ENCODE assay signal across 26 cellular contexts in genomic region chr5:56301041-56301440, GRCh38.
DNase-seq lines count a peak whose midpoint lies in the region; FAIRE-seq and TF ChIP-seq lines count a peak whose summit lies in the region.
"Had no signal": no experiment of that assay in that cellular context is flagged by ENCODE, and none has a peak within 500 bp of the region (broad histone marks: within the 10 kb centered on the region; RNA-seq: fewer than 3 reads in every experiment).

No MANE protein-coding gene starts in this region.

- H3K9ac ChIP-seq in mesendoderm (ENCODE audit: low read length) = no peak overlapping the region
- H3K9ac ChIP-seq: parathyroid adenoma had no signal

- H3K56ac ChIP-seq in mesendoderm (ENCODE audit: low read length) = no peak overlapping the region

- H3K4me1 ChIP-seq in mesendoderm (ENCODE audit: control insufficient read depth, low read depth, low read length) (no peaks in the 10 kb centered on the region), hepatocyte (ENCODE audit: insufficient read depth) (peaks cover 5% of the 10 kb centered on the region)
- H3K4me1 ChIP-seq in CD4-positive, alpha-beta memory T cell (ENCODE audit: insufficient read depth, low read length) = no peaks in the 10 kb centered on the region
- H3K4me1 ChIP-seq: colonic mucosa, parathyroid adenoma had no signal

- CTCF ChIA-PET in CD4-positive, alpha-beta memory T cell (lab: Charles Lee; ENCODE audit: partially characterized antibody) = no interaction called here
- CTCF ChIA-PET in HEK293T (lab: Yijun Ruan, JAX) = no interaction called here

- H3K36me3 Mint-ChIP-seq in CD4-positive, alpha-beta memory T cell = peaks cover 2 to 5% of the 10 kb centered on the region in 2 donors
- H3K36me3 Mint-ChIP-seq: brain had no signal

- no peak overlapping the region for H2BK5ac ChIP-seq in mesendoderm (ENCODE audit: low read length)

- peaks cover 0 to 1% (median 0%) of the 10 kb centered on the region in 4 donors for H3K4me1 Mint-ChIP-seq in CD4-positive, alpha-beta memory T cell
- H3K4me1 Mint-ChIP-seq: brain; endodermal cell; stimulated activated naive B cell treated with anti-CD40 and anti-IgM and Interleukin-4, amounts not matched to agents 10 μg/mL and 1 μg/mL and 100 μg/mL, for 72 hours had no signal

- no peak overlapping the region for H3K23ac ChIP-seq in mesendoderm (ENCODE audit: low read length)

- no peak overlapping the region for H2BK120ac ChIP-seq in mesendoderm (ENCODE audit: low read depth, low read length)

- H3K27ac ChIP-seq in mesendoderm (ENCODE audit: low read depth, low read length) (no peak overlapping the region), hepatocyte (no peak overlapping the region)
- no peak overlapping the region for H3K27ac ChIP-seq in CD4-positive, alpha-beta memory T cell (ENCODE audit: low read depth, low read length)
- H3K27ac ChIP-seq: colonic mucosa, parathyroid adenoma, SK-N-MC, testis, WERI-Rb-1 had no signal

- H2AFZ ChIP-seq in hepatocyte = no peak overlapping the region
- H2AFZ ChIP-seq: parathyroid adenoma had no signal

- peaks cover 0 to 10% (median 4%) of the 10 kb centered on the region in 8 donors for H3K9me3 Mint-ChIP-seq in CD4-positive, alpha-beta memory T cell

- H3K4ac ChIP-seq in mesendoderm (ENCODE audit: low read depth, low read length) = no peak overlapping the region

- FAIRE-seq in GM19239 (lab: Jason Lieb, UNC) = peak; percentile 37
- FAIRE-seq: frontal cortex, GM12878, H1 had no signal

- POLR2A ChIA-PET in CD4-positive, alpha-beta memory T cell (lab: Charles Lee; ENCODE audit: partially characterized antibody) = interaction anchor here (1.2 kb wide), 1 partner anchor 10 kb away, joined by 3 read pairs; no protein-coding TSS in a partner anchor
- POLR2A ChIA-PET in HEK293T (lab: Yijun Ruan, JAX) = no interaction called here

- DNase-seq in GM19239 (ENCODE audit: insufficient read length, low spot score) (no peak), NCI-H226 (peak; percentile 73), epithelial cell of esophagus (ENCODE audit: low read depth) (peak; percentile 97), mesendoderm (peak; percentile 19), hepatocyte (ENCODE audit: low spot score) (no peak), SHP77 treated with DMSO at 0.1 percent for 48 hours (lab: John Stamatoyannopoulos, UW) (no peak), HEK293T (ENCODE audit: extremely low spot score) (no peak)
- no peak for DNase-seq in CD4-positive, alpha-beta memory T cell
- DNase-seq: activated CD8-positive, alpha-beta memory T cell treated with anti-CD3 and anti-CD28 coated beads, Interleukin-2, amount 50 U/mL, for 48 hours; colonic mucosa; DMS 273 treated with DMSO at 0.1 percent for 48 hours; endodermal cell; MV-4-11; naive thymus-derived CD4-positive, alpha-beta T cell; NCI-H187; NCI-H82; stimulated activated CD4-positive, alpha-beta T cell treated with anti-CD3 and anti-CD28 coated beads, Interleukin-1b, Interleukin-23, amount 100 ng/mL, for 48 hours; stimulated activated naive B cell treated with anti-CD40 and anti-IgM and Interleukin-4, amounts not matched to agents 10 μg/mL and 1 μg/mL and 100 μg/mL, for 72 hours; testis; WERI-Rb-1 had no signal

- H3K4me2 ChIP-seq in mesendoderm (ENCODE audit: low read length) (no peak overlapping the region), hepatocyte (no peak overlapping the region)

- H3K18ac ChIP-seq in mesendoderm (ENCODE audit: low read length) = no peak overlapping the region

- no peak overlapping the region for H4K5ac ChIP-seq in mesendoderm (ENCODE audit: low read length)

- no peaks in the 10 kb centered on the region for H3K36me3 ChIP-seq in mesendoderm (ENCODE audit: control insufficient read depth, insufficient read depth, low read length)
- H3K36me3 ChIP-seq in hepatocyte (replicated peaks; ENCODE audit: insufficient read depth, low read depth) = no peaks in the 10 kb centered on the region
- no peaks in the 10 kb centered on the region for H3K36me3 ChIP-seq in CD4-positive, alpha-beta memory T cell (ENCODE audit: insufficient read depth, low read length)
- H3K36me3 ChIP-seq: colonic mucosa, WERI-Rb-1 had no signal

- H3K27me3 Mint-ChIP-seq in CD4-positive, alpha-beta memory T cell = no peaks in the 10 kb centered on the region
- H3K27me3 Mint-ChIP-seq: naive thymus-derived CD4-positive, alpha-beta T cell; stimulated activated naive B cell treated with anti-CD40 and anti-IgM and Interleukin-4, amounts not matched to agents 10 μg/mL and 1 μg/mL and 100 μg/mL, for 72 hours had no signal

- intact Hi-C loops in CD4-positive, alpha-beta memory T cell (cut with micrococcal nuclease) = no loop called here

- WGBS in mesendoderm (ENCODE audit: extremely low coverage, insufficient coverage, low lambda C conversion rate) = no CpG with 5 or more reads among the region's 1 CpG
- WGBS in hepatocyte (ENCODE audit: low lambda C conversion rate, missing lambda C conversion rate) = 93% methylated on average over 1 of the region's 1 CpG

- H3K9me2 ChIP-seq in hepatocyte (replicated peaks; ENCODE audit: insufficient read depth) = no peaks in the 10 kb centered on the region

- no peak for TF ChIP-seq CTCF in epithelial cell of esophagus (IDR thresholded peaks at IDR 0.05; ENCODE audit: insufficient read depth, low read depth, low read length, missing control alignments)
- no peak for TF ChIP-seq CTCF in hepatocyte (IDR thresholded peaks at IDR 0.05; ENCODE audit: poor library complexity)

- no peaks in the 10 kb centered on the region for H3K79me1 ChIP-seq in mesendoderm (ENCODE audit: low read length)

- no peak overlapping the region for H2BK15ac ChIP-seq in mesendoderm (replicated peaks; ENCODE audit: low read depth)

- no peak overlapping the region for H4K8ac ChIP-seq in mesendoderm (ENCODE audit: low read depth, low read length)

- H3K27me3 ChIP-seq in mesendoderm (ENCODE audit: insufficient read depth, low read length, poor library complexity) = no peaks in the 10 kb centered on the region
- no peaks in the 10 kb centered on the region for H3K27me3 ChIP-seq in hepatocyte
- H3K27me3 ChIP-seq in CD4-positive, alpha-beta memory T cell (ENCODE audit: insufficient read depth, low read length) = no peaks in the 10 kb centered on the region
- H3K27me3 ChIP-seq: colonic mucosa, testis had no signal

- H3K79me2 ChIP-seq in mesendoderm (ENCODE audit: control insufficient read depth, insufficient read depth, low read length) = no peaks in the 10 kb centered on the region
- no peaks in the 10 kb centered on the region for H3K79me2 ChIP-seq in hepatocyte
- H3K79me2 ChIP-seq: parathyroid adenoma had no signal

- H3K4me3 Mint-ChIP-seq in CD4-positive, alpha-beta memory T cell = no peak overlapping the region
- H3K4me3 Mint-ChIP-seq: brain; endodermal cell; naive thymus-derived CD4-positive, alpha-beta T cell; stimulated activated naive B cell treated with anti-CD40 and anti-IgM and Interleukin-4, amounts not matched to agents 10 μg/mL and 1 μg/mL and 100 μg/mL, for 72 hours had no signal

- H3K27ac Mint-ChIP-seq in CD4-positive, alpha-beta memory T cell = no peak overlapping the region
- H3K27ac Mint-ChIP-seq: brain; endodermal cell; naive thymus-derived CD4-positive, alpha-beta T cell; stimulated activated naive B cell treated with anti-CD40 and anti-IgM and Interleukin-4, amounts not matched to agents 10 μg/mL and 1 μg/mL and 100 μg/mL, for 72 hours had no signal

- no peaks in the 10 kb centered on the region for H3K9me3 ChIP-seq in hepatocyte (ENCODE audit: low read depth)
- no peaks in the 10 kb centered on the region for H3K9me3 ChIP-seq in CD4-positive, alpha-beta memory T cell (ENCODE audit: control insufficient read depth in 1 of 2, low read length in 2 of 2)
- H3K9me3 ChIP-seq: colonic mucosa, testis had no signal

- H2AK5ac ChIP-seq in mesendoderm (ENCODE audit: low read length) = no peak overlapping the region

- H3K4me3 ChIP-seq in epithelial cell of esophagus (ENCODE audit: low read length) (no peak overlapping the region), mesendoderm (ENCODE audit: low read length) (no peak overlapping the region), hepatocyte (no peak overlapping the region)
- H3K4me3 ChIP-seq in CD4-positive, alpha-beta memory T cell (ENCODE audit: low read length in 2 of 2) = no peak overlapping the region
- H3K4me3 ChIP-seq: colonic mucosa, GM12878, SK-N-MC, testis had no signal

- no peaks in the 10 kb centered on the region for H4K20me1 ChIP-seq in hepatocyte (ENCODE audit: insufficient read depth, poor library complexity, severe bottlenecking)

TF ChIP-seq in HEK293T, 16 proteins besides CTCF, POLR2A, EP300 and RAD21:
- TF ChIP-seq HDGF (IDR thresholded peaks at IDR 0.05; ENCODE audit: borderline replicate concordance) (no peak), SUZ12 (IDR thresholded peaks at IDR 0.05) (no peak), FOXK2 (IDR thresholded peaks at IDR 0.05) (no peak)
- TF ChIP-seq, protein P1, sequence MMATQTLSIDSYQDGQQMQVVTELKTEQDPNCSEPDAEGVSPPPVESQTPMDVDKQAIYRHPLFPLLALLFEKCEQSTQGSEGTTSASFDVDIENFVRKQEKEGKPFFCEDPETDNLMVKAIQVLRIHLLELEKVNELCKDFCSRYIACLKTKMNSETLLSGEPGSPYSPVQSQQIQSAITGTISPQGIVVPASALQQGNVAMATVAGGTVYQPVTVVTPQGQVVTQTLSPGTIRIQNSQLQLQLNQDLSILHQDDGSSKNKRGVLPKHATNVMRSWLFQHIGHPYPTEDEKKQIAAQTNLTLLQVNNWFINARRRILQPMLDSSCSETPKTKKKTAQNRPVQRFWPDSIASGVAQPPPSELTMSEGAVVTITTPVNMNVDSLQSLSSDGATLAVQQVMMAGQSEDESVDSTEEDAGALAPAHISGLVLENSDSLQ (IDR thresholded peaks at IDR 0.05) = no peak
TF ChIP-seq in HEK293T: peak in this region for 0.

Comparison
In these comparisons a context has a peak if more than half of its experiments do, and no peak if none do; other contexts are left out.
1. DNase-seq: peak in NCI-H226 (single experiment), epithelial cell of esophagus (single experiment) and mesendoderm (single experiment); none in GM19239 (single experiment), hepatocyte (single experiment), SHP77 treated with DMSO at 0.1 percent for 48 hours (single experiment), CD4-positive, alpha-beta memory T cell (0 of 5) and HEK293T (single experiment).